12 cellular contexts compared by ENCODE assay signal in genomic region chr1:181100924-181101323, GRCh38. TPM values are rescaled to one million over a fixed set of nuclear protein-coding genes. Genes with fewer than 3 reads are reported as not detected.
DNase-seq lines count a peak whose midpoint lies in the region; ATAC-seq and TF ChIP-seq lines count a peak whose summit lies in the region.
"Had no signal": no experiment of that assay in that cellular context is flagged by ENCODE, and none has a peak within 500 bp of the region (broad histone marks: within the 10 kb centered on the region; RNA-seq: fewer than 3 reads in every experiment).

No MANE protein-coding gene starts in this region.

- intact Hi-C loops in activated T-helper 2 cell treated with anti-CD3 and anti-CD28 coated beads, Interferon-gamma antibody, Interleukin-2, Interleukin-4, amounts not matched to agents 10 μg/mL and 5 μg/mL and 100 μg/mL, durations not matched to agents 14 hours and 24 hours and 36 hours (cut with micrococcal nuclease) = loop anchor here (5.0 kb wide), 1 partner anchor 599 kb away; the partner anchor contains the start of gene ACBD6

- DNase-seq in AG04450 (ENCODE audit: low read depth, low spot score) (no peak), HCEC 1CT (peak; percentile 46), memory B cell (ENCODE audit: low spot score in 2 of 2) (no peak), NCI-H345 (lab: John Stamatoyannopoulos, UW) (no peak)
- no peak for DNase-seq in activated T-helper 2 cell treated with anti-CD3 and anti-CD28 coated beads, Interferon-gamma antibody, Interleukin-2, Interleukin-4, amounts not matched to agents 10 μg/mL and 5 μg/mL and 100 μg/mL, durations not matched to agents 14 hours and 24 hours and 36 hours (ENCODE audit: low spot score)
- DNase-seq in effector CD8-positive, alpha-beta T cell (lab: John Stamatoyannopoulos, UW) = no peak
- DNase-seq: NCI-H2081 treated with DMSO at 0.1 percent for 48 hours had no signal

- ATAC-seq in memory B cell (ENCODE audit: low read depth) (no peak), HG03521 (IDR thresholded peaks at IDR 0.05; ENCODE audit: unreplicated experiment) (no peak), GM18867 (IDR thresholded peaks at IDR 0.05; ENCODE audit: unreplicated experiment) (no peak)

- peaks cover 85% of the 10 kb centered on the region for H3K4me1 Mint-ChIP-seq in activated T-helper 2 cell treated with anti-CD3 and anti-CD28 coated beads, Interferon-gamma antibody, Interleukin-2, Interleukin-4, amounts not matched to agents 10 μg/mL and 5 μg/mL and 100 μg/mL, durations not matched to agents 14 hours and 24 hours and 36 hours (ENCODE audit: low read depth)
- H3K4me1 Mint-ChIP-seq in memory B cell = peaks cover 33% of the 10 kb centered on the region

- CTCF ChIA-PET in AG04450 (lab: Charles Lee) = interaction anchor here (0.6 to 1.6 kb wide), 5 partner anchors 9 to 65 kb away, joined by 3 to 4 read pairs (median 3); no protein-coding TSS in a partner anchor

- TF ChIP-seq CTCF in AG04450 (IDR thresholded peaks at IDR 0.05; ENCODE audit: low read depth, low read length) = no peak

- no peaks in the 10 kb centered on the region for H3K27me3 ChIP-seq in AG04450 (ENCODE audit: control insufficient read depth, insufficient read depth, low read length)

- H3K9me3 ChIP-seq in AG04450 (ENCODE audit: control insufficient read depth, insufficient read depth, low read length) = no peaks in the 10 kb centered on the region; the same call in 1 of the 2 replicates
- H3K9me3 ChIP-seq: neutrophil had no signal

- no peak overlapping the region for H3K4me3 ChIP-seq in AG04450 (ENCODE audit: low read depth, low read length)

- H3K27ac ChIP-seq in AG04450 (ENCODE audit: low read depth, low read length) = peak overlapping the region; percentile 87
- H3K27ac ChIP-seq: neutrophil had no signal

- H3K27ac Mint-ChIP-seq in activated T-helper 2 cell treated with anti-CD3 and anti-CD28 coated beads, Interferon-gamma antibody, Interleukin-2, Interleukin-4, amounts not matched to agents 10 μg/mL and 5 μg/mL and 100 μg/mL, durations not matched to agents 14 hours and 24 hours and 36 hours = peak overlapping the region; percentile 98
- H3K27ac Mint-ChIP-seq in memory B cell = peak overlapping the region; percentile 40
- H3K27ac Mint-ChIP-seq: CD4-positive, alpha-beta T cell had no signal

- POLR2A ChIA-PET in AG04450 (lab: Yijun Ruan, JAX) = interaction anchor here (0.6 to 2.8 kb wide), 2 partner anchors 11 to 15 kb away, joined by 3 to 28 read pairs; partner anchors contain the start of gene IER5

- H3K4me3 Mint-ChIP-seq in activated T-helper 2 cell treated with anti-CD3 and anti-CD28 coated beads, Interferon-gamma antibody, Interleukin-2, Interleukin-4, amounts not matched to agents 10 μg/mL and 5 μg/mL and 100 μg/mL, durations not matched to agents 14 hours and 24 hours and 36 hours (ENCODE audit: low read depth) = peak overlapping the region; percentile 74
- no peak overlapping the region for H3K4me3 Mint-ChIP-seq in memory B cell
- H3K4me3 Mint-ChIP-seq: CD4-positive, alpha-beta T cell; central memory CD8-positive, alpha-beta T cell had no signal

- no peaks in the 10 kb centered on the region for H3K9me3 Mint-ChIP-seq in activated T-helper 2 cell treated with anti-CD3 and anti-CD28 coated beads, Interferon-gamma antibody, Interleukin-2, Interleukin-4, amounts not matched to agents 10 μg/mL and 5 μg/mL and 100 μg/mL, durations not matched to agents 14 hours and 24 hours and 36 hours
- H3K9me3 Mint-ChIP-seq in memory B cell = no peaks in the 10 kb centered on the region
- H3K9me3 Mint-ChIP-seq: CD4-positive, alpha-beta T cell; central memory CD8-positive, alpha-beta T cell had no signal

- peaks cover 2% of the 10 kb centered on the region for H3K27me3 Mint-ChIP-seq in activated T-helper 2 cell treated with anti-CD3 and anti-CD28 coated beads, Interferon-gamma antibody, Interleukin-2, Interleukin-4, amounts not matched to agents 10 μg/mL and 5 μg/mL and 100 μg/mL, durations not matched to agents 14 hours and 24 hours and 36 hours (ENCODE audit: low read depth)
- no peaks in the 10 kb centered on the region for H3K27me3 Mint-ChIP-seq in memory B cell
- H3K27me3 Mint-ChIP-seq: CD4-positive, alpha-beta T cell; central memory CD8-positive, alpha-beta T cell had no signal

- H3K36me3 Mint-ChIP-seq in activated T-helper 2 cell treated with anti-CD3 and anti-CD28 coated beads, Interferon-gamma antibody, Interleukin-2, Interleukin-4, amounts not matched to agents 10 μg/mL and 5 μg/mL and 100 μg/mL, durations not matched to agents 14 hours and 24 hours and 36 hours (ENCODE audit: low read depth) = peaks cover 4% of the 10 kb centered on the region
- H3K36me3 Mint-ChIP-seq in memory B cell = peaks cover 2% of the 10 kb centered on the region

RNA-seq across cellular contexts. Expression of gene IER5, which starts 12.4 kb away (rescaled TPM):
- polyA plus RNA-seq in AG04450 (2011; rRNA removed) = 20.4 and 20.7 TPM in 2 replicates
- 26.6 and 31.9 TPM in 2 replicates for polyA minus RNA-seq in AG04450 (2011; rRNA and poly(A)+ RNA removed)
- total RNA-seq in activated T-helper 2 cell treated with anti-CD3 and anti-CD28 coated beads, Interferon-gamma antibody, Interleukin-2, Interleukin-4, amounts not matched to agents 10 μg/mL and 5 μg/mL and 100 μg/mL, durations not matched to agents 14 hours and 24 hours and 36 hours = 44.3 and 44.6 TPM in 2 replicates
